In the genomic region with DNA sequence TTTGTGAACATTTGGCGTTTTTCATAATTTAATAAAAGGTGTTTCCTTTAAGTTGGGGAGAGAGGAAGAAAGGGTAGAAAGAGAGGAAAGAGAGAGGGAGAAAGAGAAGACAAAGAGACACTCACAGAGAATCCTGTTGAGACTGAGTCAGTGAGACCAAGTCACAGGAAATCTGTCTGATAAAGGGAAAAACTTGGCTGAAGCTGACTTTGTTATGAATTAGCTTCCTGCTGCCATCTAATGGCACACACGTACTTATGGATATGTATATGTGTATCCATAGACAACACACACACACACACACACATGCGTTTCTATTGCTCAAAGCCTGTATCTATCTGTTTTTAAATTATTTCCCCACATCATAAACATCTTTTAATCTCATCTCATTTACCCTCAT, we compare ENCODE assay signal across 9 cellular contexts. TPM values are rescaled to one million over a fixed set of nuclear protein-coding genes. Genes with fewer than 3 reads are reported as not detected.
DNase-seq lines count a peak whose midpoint lies in the region; ATAC-seq, FAIRE-seq and TF ChIP-seq lines count a peak whose summit lies in the region.
"Had no signal": no experiment of that assay in that cellular context is flagged by ENCODE, and none has a peak within 500 bp of the region (broad histone marks: within the 10 kb centered on the region; RNA-seq: fewer than 3 reads in every experiment).

No MANE protein-coding gene starts in this region.

- H3K27ac ChIP-seq in endothelial cell of umbilical vein (ENCODE audit: insufficient read depth, low read depth, low read length) (peak overlapping the region; percentile 47), testis (no peak overlapping the region)
- H3K27ac ChIP-seq: epithelial cell of prostate had no signal

- CTCF ChIA-PET in endothelial cell of umbilical vein (lab: Charles Lee): interaction anchor here (0.5 to 1.6 kb wide), 26 partner anchors 8 to 269 kb away, joined by 3 to 47 read pairs (median 5); a partner anchor contains a TSS

- H3K9me1 ChIP-seq in endothelial cell of umbilical vein (replicated peaks; ENCODE audit: control insufficient read depth, extremely low read depth, insufficient read depth, low read length): no peaks in the 10 kb centered on the region

- peak; percentile 46 for ATAC-seq in Right ventricle myocardium superior (ENCODE audit: poor library complexity)
- no peak for ATAC-seq in HG02610 (IDR thresholded peaks at IDR 0.05; ENCODE audit: unreplicated experiment)
- no peak for ATAC-seq in omental fat pad (ENCODE audit: low FRiP score)
- no peak for ATAC-seq in GM21717 (IDR thresholded peaks at IDR 0.05; ENCODE audit: unreplicated experiment)

- H3K4me1 ChIP-seq in endothelial cell of umbilical vein (ENCODE audit: control insufficient read depth, extremely low read depth, insufficient read depth, low read length) (peaks cover 8% of the 10 kb centered on the region), testis (no peaks in the 10 kb centered on the region)

- no peak for TF ChIP-seq POLR2A in endothelial cell of umbilical vein (IDR thresholded peaks at IDR 0.05; ENCODE audit: low read depth, low read length)
- no peak for TF ChIP-seq POLR2A in testis (IDR thresholded peaks at IDR 0.05)

- peak in 1 of 2 donors; percentile 20 for TF ChIP-seq CTCF in endothelial cell of umbilical vein (IDR thresholded peaks at IDR 0.05; ENCODE audit: extremely low read depth in 1 of 2, insufficient read depth in 1 of 2, low read depth in 1 of 2, low read length in 2 of 2)
- no peak for TF ChIP-seq CTCF in testis (IDR thresholded peaks at IDR 0.05)
- no peak for TF ChIP-seq CTCF in omental fat pad (IDR thresholded peaks at IDR 0.05)

- peak; percentile 79 for FAIRE-seq in endothelial cell of umbilical vein (lab: Jason Lieb, UNC)

- H3K4me3 ChIP-seq in endothelial cell of umbilical vein (replicated peaks in 1 of 3; ENCODE audit: insufficient read depth in 1 of 3, low read depth in 1 of 3, low read length in 3 of 3): no peak overlapping the region
- H3K4me3 ChIP-seq in testis: no peak overlapping the region

- dilution Hi-C loops in endothelial cell of umbilical vein (cut with MboI; ENCODE audit: extremely low pct_ligation_motif_present, low sequenced_read_pairs): no loop called here

- no peaks in the 10 kb centered on the region for H3K79me2 ChIP-seq in endothelial cell of umbilical vein (ENCODE audit: control insufficient read depth, insufficient read depth, low read length)

- WGBS in testis, 2 donors: 55 to 57% methylated on average over 3 of the region's 3 CpGs

- H4K20me1 ChIP-seq in endothelial cell of umbilical vein (replicated peaks; ENCODE audit: control insufficient read depth, extremely low read depth, insufficient read depth, low read length): no peaks in the 10 kb centered on the region

- H2AFZ ChIP-seq in endothelial cell of umbilical vein (ENCODE audit: low read depth, low read length): no peak overlapping the region

- H3K36me3 ChIP-seq in endothelial cell of umbilical vein (ENCODE audit: control insufficient read depth in 2 of 2, extremely low read depth in 1 of 2, insufficient read depth in 2 of 2, low read length in 2 of 2): no peaks in the 10 kb centered on the region
- H3K36me3 ChIP-seq in testis (ENCODE audit: low read depth, missing control alignments): no peaks in the 10 kb centered on the region

- no TSS peak for BruUV-seq in endothelial cell of umbilical vein (replicated peaks; lab: Mats Ljungman, UMichigan)

- H3K9ac ChIP-seq in endothelial cell of umbilical vein (replicated peaks; ENCODE audit: extremely low read depth, insufficient read depth, low read length): peak overlapping the region; percentile 17

- no peak for DNase-seq in Right ventricle myocardium superior
- DNase-seq in cardiac septum (ENCODE audit: low spot score): no peak
- DNase-seq in NCI-H446 treated with DMSO at 0.1 percent for 48 hours (lab: John Stamatoyannopoulos, UW): peak; percentile 34
- DNase-seq in endothelial cell of umbilical vein (ENCODE audit: low read depth, low spot score): peak; percentile 88
- DNase-seq in testis: peak; percentile 44
- no peak for DNase-seq in omental fat pad (ENCODE audit: low spot score)

- H3K9me3 ChIP-seq in endothelial cell of umbilical vein (replicated peaks; ENCODE audit: control insufficient read depth, insufficient read depth, low read length): no peaks in the 10 kb centered on the region
- H3K9me3 ChIP-seq in testis: no peaks in the 10 kb centered on the region

- POLR2A ChIA-PET in endothelial cell of umbilical vein (lab: Charles Lee): interaction anchor here (0.6 to 0.7 kb wide), 2 partner anchors 164 to 312 kb away, joined by 3 to 5 read pairs; no protein-coding TSS in a partner anchor

- no peak overlapping the region for H3K4me2 ChIP-seq in endothelial cell of umbilical vein (ENCODE audit: insufficient read depth, low read length)

- intact Hi-C loops in Right ventricle myocardium superior (cut with DNase I): no loop called here
- intact Hi-C loops in cardiac septum (cut with DNase I): no loop called here
- intact Hi-C loops in endothelial cell of umbilical vein (cut with micrococcal nuclease): loop anchor here (1.0 kb wide), 4 partner anchors 12 to 226 kb away; a partner anchor contains a TSS
- intact Hi-C loops in testis (cut with DNase I; ENCODE audit: low total_unique reads): no loop called here

- H3K27me3 ChIP-seq in endothelial cell of umbilical vein (ENCODE audit: control insufficient read depth in 2 of 2, insufficient read depth in 2 of 2, low read length in 2 of 2): no peaks in the 10 kb centered on the region
- H3K27me3 ChIP-seq in testis: no peaks in the 10 kb centered on the region

TF ChIP-seq in endothelial cell of umbilical vein, 7 proteins besides CTCF, POLR2A, EP300 and RAD21:
- TF ChIP-seq POLR2AphosphoS5 (IDR thresholded peaks at IDR 0.05; ENCODE audit: insufficient read depth, low read depth, low read length): no peak
- TF ChIP-seq FOS (IDR thresholded peaks at IDR 0.05; ENCODE audit: borderline replicate concordance, insufficient read depth, low read length): peak; percentile 69
- peak; percentile 35 for TF ChIP-seq JUN (IDR thresholded peaks at IDR 0.05; ENCODE audit: borderline replicate concordance, insufficient read depth, insufficient read length, low read depth)
- TF ChIP-seq, protein P1, sequence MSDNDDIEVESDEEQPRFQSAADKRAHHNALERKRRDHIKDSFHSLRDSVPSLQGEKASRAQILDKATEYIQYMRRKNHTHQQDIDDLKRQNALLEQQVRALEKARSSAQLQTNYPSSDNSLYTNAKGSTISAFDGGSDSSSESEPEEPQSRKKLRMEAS (IDR thresholded peaks at IDR 0.05; ENCODE audit: insufficient read depth, insufficient read length): no peak
- TF ChIP-seq MYC (IDR thresholded peaks at IDR 0.05; ENCODE audit: low read depth, low read length): no peak
- TF ChIP-seq GATA2 (IDR thresholded peaks at IDR 0.05; ENCODE audit: insufficient read depth, insufficient read length, low read depth, low read length): peak; percentile 61
- TF ChIP-seq EZH2 (IDR thresholded peaks at IDR 0.05; ENCODE audit: borderline replicate concordance, low read depth, low read length, severe bottlenecking): no peak
TF ChIP-seq in endothelial cell of umbilical vein: peak in this region for 3.

RNA-seq across cellular contexts. Expression of a gene that starts 42.5 kb away (rescaled TPM):
- total RNA-seq in Right ventricle myocardium superior (3.0 TPM), cardiac septum (5.5 TPM), endothelial cell of umbilical vein (12.8 and 14.7 TPM in 2 replicates), testis (1 to 10 TPM; 5.7 to 6.8 TPM), omental fat pad (10 to 100 TPM in 3 of 4 donors, 1 to 10 TPM in 1; 9.6 to 27.9 (median 13.0) TPM)
- polyA plus RNA-seq in endothelial cell of umbilical vein (3.1 and 3.3 TPM in 2 replicates), testis (ENCODE audit: insufficient read depth, low read depth, low replicate concordance) (1.8 TPM)
- 3.1 TPM in 2 replicates for polyA plus RNA-seq in endothelial cell of umbilical vein (2011; cell fraction: cytosol; rRNA removed)
- 10.4 and 11.1 TPM in 2 replicates for polyA plus RNA-seq in endothelial cell of umbilical vein (2011; cell fraction: nucleus; rRNA removed)
- 2.6 and 2.7 TPM in 2 replicates for polyA plus RNA-seq in endothelial cell of umbilical vein (2012)
- polyA minus RNA-seq in endothelial cell of umbilical vein: 17.3 and 23.6 TPM in 2 replicates
- not detected for polyA minus RNA-seq in endothelial cell of umbilical vein (2011; cell fraction: cytosol; rRNA and poly(A)+ RNA removed)
- polyA minus RNA-seq in endothelial cell of umbilical vein (2011; cell fraction: nucleus; rRNA and poly(A)+ RNA removed): 63.5 and 66.6 TPM in 2 replicates

RNA-seq across cellular contexts. Expression of a gene that starts 55.6 kb away (rescaled TPM):
- total RNA-seq in Right ventricle myocardium superior (22.8 TPM), cardiac septum (35.3 TPM), endothelial cell of umbilical vein (26.3 and 26.4 TPM in 2 replicates), testis (10 to 100 TPM; 31.8 to 37.0 TPM), omental fat pad (10 to 100 TPM; 17.1 to 25.2 (median 20.1) TPM)
- polyA plus RNA-seq in endothelial cell of umbilical vein (6.3 and 6.7 TPM in 2 replicates), testis (ENCODE audit: insufficient read depth, low read depth, low replicate concordance) (38.6 TPM)
- 9.5 and 12.0 TPM in 2 replicates for polyA plus RNA-seq in endothelial cell of umbilical vein (2011; cell fraction: cytosol; rRNA removed)
- 10.9 and 12.0 TPM in 2 replicates for polyA plus RNA-seq in endothelial cell of umbilical vein (2011; cell fraction: nucleus; rRNA removed)
- 21.3 and 26.9 TPM in 2 replicates for polyA plus RNA-seq in endothelial cell of umbilical vein (2012)
- 6.4 and 19.8 TPM in 2 replicates for polyA minus RNA-seq in endothelial cell of umbilical vein
- polyA minus RNA-seq in endothelial cell of umbilical vein (2011; cell fraction: cytosol; rRNA and poly(A)+ RNA removed): 12.3 TPM
- 4.5 and 9.0 TPM in 2 replicates for polyA minus RNA-seq in endothelial cell of umbilical vein (2011; cell fraction: nucleus; rRNA and poly(A)+ RNA removed)

Comparison
In these comparisons a context has a peak if more than half of its experiments do, and no peak if none do; other contexts are left out.
1. DNase-seq: peak in NCI-H446 treated with DMSO at 0.1 percent for 48 hours (single experiment), endothelial cell of umbilical vein (single experiment) and testis (single experiment); none in Right ventricle myocardium superior (single experiment), cardiac septum (single experiment) and omental fat pad (single experiment).